ENCODE assay signal across 8 cellular contexts in genomic region chr19:43534811-43535761, GRCh38. TPM values are rescaled to one million over a fixed set of nuclear protein-coding genes. Genes with fewer than 3 reads are reported as not detected.
A peak's percentile ranks its signal among the peaks of the same experiment; 100 is the strongest.
DNase-seq lines count a peak whose midpoint lies in the region; ATAC-seq and TF ChIP-seq lines count a peak whose summit lies in the region.

No MANE protein-coding gene starts in this region.

- DNase-seq in stimulated activated CD4-positive, alpha-beta T cell treated with anti-CD3 and anti-CD28 coated beads, Interleukin-12 subunit alpha, Interleukin-12 subunit beta, amount 100 ng/mL, for 4 hours, result peak; percentile 31
- DNase-seq in stimulated activated CD4-positive, alpha-beta T cell treated with anti-CD3 and anti-CD28 coated beads, Interleukin-2, amount 100 ng/mL, for 48 hours, result no peak
- DNase-seq in T-cell, result peak in 10 of 34 experiments; percentile 10 to 36 (median 28)
- peak; percentile 83 for DNase-seq in dermis blood vessel endothelial cell
- peak; percentile 63 for DNase-seq in lower lobe of right lung
- peak; percentile 49 for DNase-seq in stimulated activated naive CD8-positive, alpha-beta T cell treated with anti-CD3 and anti-CD28 coated beads, Interleukin-15, Interleukin-2, amounts not matched to agents 100 U/mL and 50 U/mL, for 24 hours
- no peak for DNase-seq in SIG-M5 (lab: John Stamatoyannopoulos, UW)

- CTCF ChIA-PET in T-cell (lab: Charles Lee), result interaction anchor here in 1 of 2 donors (0.7 kb wide), 1 partner anchor 1124 kb away, joined by 5 read pairs; no protein-coding TSS in a partner anchor

- peaks cover 13 to 23% (median 21%) of the 10 kb centered on the region in 3 donors for H3K4me1 Mint-ChIP-seq in T-cell

- peaks cover 17% of the 10 kb centered on the region for H3K36me3 ChIP-seq in lower lobe of right lung

- H3K9me3 Mint-ChIP-seq in T-cell, result peaks cover 5 to 10% (median 6%) of the 10 kb centered on the region in 3 donors

- intact Hi-C loops in lower lobe of right lung (cut with DNase I), result no loop called here

- H3K9me3 ChIP-seq in lower lobe of right lung, result no peaks in the 10 kb centered on the region

- peaks cover 23% of the 10 kb centered on the region for H3K36me3 Mint-ChIP-seq in T-cell

- POLR2A ChIA-PET in T-cell (lab: Charles Lee), result no interaction called here

- H3K27me3 ChIP-seq in lower lobe of right lung (ENCODE audit: low read depth), result no peaks in the 10 kb centered on the region

- peak overlapping the region in 1 of 3 donors; percentile 43 for H3K4me3 Mint-ChIP-seq in T-cell

- H3K27me3 Mint-ChIP-seq in T-cell, result no peaks in the 10 kb centered on the region

- no peak overlapping the region for H3K4me3 ChIP-seq in lower lobe of right lung

- peak; percentile 48 for TF ChIP-seq CTCF in lower lobe of right lung (IDR thresholded peaks at IDR 0.05)

- ATAC-seq in T-cell (replicated peaks in 1 of 4), result no peak
- ATAC-seq in lower lobe of right lung, result no peak
- ATAC-seq in stimulated activated naive CD8-positive, alpha-beta T cell treated with anti-CD3 and anti-CD28 coated beads, Interleukin-15, Interleukin-2, amounts not matched to agents 100 U/mL and 50 U/mL, for 24 hours, result no peak
- ATAC-seq in HG02870 (IDR thresholded peaks at IDR 0.05; ENCODE audit: unreplicated experiment), result no peak

- H3K27ac ChIP-seq in lower lobe of right lung, result peak overlapping the region; percentile 89

- H3K27ac Mint-ChIP-seq in T-cell, result peak overlapping the region; percentile 75 to 94

- peaks cover 16% of the 10 kb centered on the region for H3K4me1 ChIP-seq in lower lobe of right lung

RNA-seq across cellular contexts. Expression of gene ZNF575, which starts 2.1 kb away (rescaled TPM):
- total RNA-seq in T-cell, result 10 to 100 TPM in 1 of 5 donors, 1 to 10 TPM in 4; 3.4 to 12.7 (median 6.2) TPM
- total RNA-seq in dermis blood vessel endothelial cell, result 0.23 TPM in 1 of 2 replicates, not detected in the other
- 2.8 TPM for total RNA-seq in lower lobe of right lung

RNA-seq across cellular contexts. Expression of gene ETHE1, which starts 8.1 kb away (rescaled TPM):
- total RNA-seq in T-cell, result 10 to 100 TPM; 19.1 to 39.4 (median 34.7) TPM
- total RNA-seq in dermis blood vessel endothelial cell, result 102 and 104 TPM in 2 replicates
- total RNA-seq in lower lobe of right lung, result 47.4 TPM

RNA-seq across cellular contexts. Expression of gene PHLDB3, which starts 30.5 kb away (rescaled TPM):
- 10 to 100 TPM; 39.4 to 61.0 (median 53.9) TPM for total RNA-seq in T-cell
- total RNA-seq in dermis blood vessel endothelial cell, result 34.2 and 49.8 TPM in 2 replicates
- 7.8 TPM for total RNA-seq in lower lobe of right lung

RNA-seq across cellular contexts. Expression of gene XRCC1, which starts 40.2 kb away (rescaled TPM):
- total RNA-seq in T-cell (10 to 100 TPM; 31.7 to 37.8 (median 35.4) TPM), dermis blood vessel endothelial cell (16.8 and 18.6 TPM in 2 replicates), lower lobe of right lung (26.9 TPM)

RNA-seq across cellular contexts. Expression of gene PINLYP, which starts 40.5 kb away (rescaled TPM):
- 1 to 10 TPM in 3 of 5 donors, under 1 TPM in 2; 0.28 to 2.5 (median 1.5) TPM for total RNA-seq in T-cell
- 0.68 and 3.7 TPM in 2 replicates for total RNA-seq in dermis blood vessel endothelial cell
- 5.8 TPM for total RNA-seq in lower lobe of right lung

Comparison
In these comparisons a context has a peak if more than half of its experiments do, and no peak if none do; other contexts are left out.
1. DNase-seq: peak in stimulated activated CD4-positive, alpha-beta T cell treated with anti-CD3 and anti-CD28 coated beads, Interleukin-12 subunit alpha, Interleukin-12 subunit beta, amount 100 ng/mL, for 4 hours (single experiment), dermis blood vessel endothelial cell (single experiment), lower lobe of right lung (single experiment) and stimulated activated naive CD8-positive, alpha-beta T cell treated with anti-CD3 and anti-CD28 coated beads, Interleukin-15, Interleukin-2, amounts not matched to agents 100 U/mL and 50 U/mL, for 24 hours (single experiment); none in stimulated activated CD4-positive, alpha-beta T cell treated with anti-CD3 and anti-CD28 coated beads, Interleukin-2, amount 100 ng/mL, for 48 hours (0 of 2) and SIG-M5 (single experiment).